ENCODE assay signal across 8 cellular contexts in the genomic region with DNA sequence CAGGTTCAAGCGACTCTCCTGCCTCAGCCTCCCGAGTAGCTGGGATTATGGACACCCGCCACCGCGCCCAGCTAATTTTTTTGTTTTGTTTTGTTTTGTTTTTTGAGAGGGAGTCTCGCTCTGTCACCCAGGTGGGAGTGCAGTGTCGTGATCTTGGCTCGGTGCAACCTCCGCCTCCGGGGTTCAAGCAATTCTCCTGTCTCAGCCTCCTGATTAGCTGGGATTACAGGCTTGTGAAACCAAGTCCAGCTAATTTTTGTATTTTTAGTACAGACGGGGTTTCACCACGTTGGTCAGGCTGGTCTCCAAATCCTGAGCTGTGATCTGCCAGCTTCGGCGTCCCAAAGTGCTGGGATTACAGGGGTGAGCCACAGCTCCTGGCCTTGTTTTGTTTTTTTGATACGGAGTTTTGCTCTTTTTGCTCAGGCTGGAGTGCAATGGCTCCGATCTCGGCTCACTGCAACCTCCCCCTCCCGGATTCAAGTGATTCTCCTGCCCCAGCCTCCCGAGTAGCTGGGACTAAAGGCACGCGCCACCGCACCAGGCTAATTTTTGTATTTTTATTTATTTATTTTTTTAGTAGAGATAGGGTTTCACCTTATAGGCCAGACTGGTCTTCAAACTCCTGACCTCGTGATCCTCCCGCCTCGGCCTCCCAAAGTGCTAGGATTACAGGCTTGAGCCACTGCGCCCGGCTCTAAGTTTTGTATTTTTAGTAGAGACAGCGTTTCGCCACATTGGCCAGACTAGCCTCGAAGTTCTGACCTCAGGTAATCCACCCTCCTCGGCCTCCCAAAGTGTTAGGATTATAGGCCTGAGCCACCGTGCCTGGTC. TPM values are rescaled to one million over a fixed set of nuclear protein-coding genes. Genes with fewer than 3 reads are reported as not detected.
DNase-seq lines count a peak whose midpoint lies in the region; ATAC-seq and TF ChIP-seq lines count a peak whose summit lies in the region.
"Not testable (repeated sequence)": the region's sequence is repeated elsewhere in the genome, so short reads cannot be mapped to it uniquely, and the experiment has no call there.

No MANE protein-coding gene starts in this region.

- H3K4me3 Mint-ChIP-seq in activated T-helper 17 cell treated with anti-CD3 and anti-CD28 coated beads, Interleukin-2, amount 50 U/mL, for 72 hours: peak overlapping the region; percentile 83

- H3K36me3 Mint-ChIP-seq in activated T-helper 17 cell treated with anti-CD3 and anti-CD28 coated beads, Interleukin-2, amount 50 U/mL, for 72 hours (ENCODE audit: low read depth): not testable (repeated sequence)

- not testable (repeated sequence) for H3K9me3 Mint-ChIP-seq in activated T-helper 17 cell treated with anti-CD3 and anti-CD28 coated beads, Interleukin-2, amount 50 U/mL, for 72 hours

- not testable (repeated sequence) for DNase-seq in GM12865 (ENCODE audit: low read depth); choroid plexus epithelial cell (ENCODE audit: low read depth); left ventricle myocardium inferior

- not testable (repeated sequence) for TF ChIP-seq CTCF in 22Rv1 (IDR thresholded peaks at IDR 0.05); GM12865 (IDR thresholded peaks at IDR 0.05; ENCODE audit: insufficient read depth, low read depth, low read length, missing control alignments); OCI-LY3 (IDR thresholded peaks at IDR 0.05; ENCODE audit: low read depth, low read length); choroid plexus epithelial cell (conservative IDR thresholded peaks at IDR 0.05; ENCODE audit: low read depth, low read length); left ventricle myocardium inferior (IDR thresholded peaks at IDR 0.05; ENCODE audit: borderline replicate concordance)

- H3K9ac ChIP-seq in OCI-LY3 (ENCODE audit: low read length) (peak overlapping the region; percentile 72), skeletal muscle satellite cell (ENCODE audit: low read depth, low read length) (peak overlapping the region; percentile 84)
- H3K9ac ChIP-seq in muscle layer of colon (ENCODE audit: low read length): not testable (repeated sequence)

- H3K36me3 ChIP-seq in OCI-LY3 (replicated peaks; ENCODE audit: low read depth, low read length); left ventricle myocardium inferior; muscle layer of colon (ENCODE audit: insufficient read depth, low read length); skeletal muscle satellite cell (ENCODE audit: insufficient read depth, low read length): not testable (repeated sequence)

- H3K27ac ChIP-seq in 22Rv1 (peak overlapping the region; percentile 82), left ventricle myocardium inferior (replicated peaks) (peak overlapping the region; percentile 97), muscle layer of colon (ENCODE audit: low read depth, low read length) (peak overlapping the region; percentile 75)
- not testable (repeated sequence) for H3K27ac ChIP-seq in OCI-LY3 (ENCODE audit: low read length)

- H4K20me1 ChIP-seq in OCI-LY3 (ENCODE audit: insufficient read depth, low read length): not testable (repeated sequence)

- not testable (repeated sequence) for H3K27ac Mint-ChIP-seq in activated T-helper 17 cell treated with anti-CD3 and anti-CD28 coated beads, Interleukin-2, amount 50 U/mL, for 72 hours

- H3K4me1 ChIP-seq in OCI-LY3 (ENCODE audit: low read length); muscle layer of colon (ENCODE audit: insufficient read depth, low read length); skeletal muscle satellite cell (ENCODE audit: control insufficient read depth, insufficient read depth, low read length): not testable (repeated sequence)
- H3K4me1 ChIP-seq in left ventricle myocardium inferior: peaks cover 30% of the 10 kb centered on the region

- not testable (repeated sequence) for H3K4me1 Mint-ChIP-seq in activated T-helper 17 cell treated with anti-CD3 and anti-CD28 coated beads, Interleukin-2, amount 50 U/mL, for 72 hours

- peak overlapping the region; percentile 72 for H3K4me2 ChIP-seq in OCI-LY3 (ENCODE audit: low read length)
- H3K4me2 ChIP-seq in skeletal muscle satellite cell (ENCODE audit: low read length): peak overlapping the region; percentile 95

- H2AFZ ChIP-seq in OCI-LY3 (ENCODE audit: low read depth, low read length): not testable (repeated sequence)

- ATAC-seq in activated T-helper 17 cell treated with anti-CD3 and anti-CD28 coated beads, Interleukin-2, amount 50 U/mL, for 72 hours (replicated peaks): not testable (repeated sequence)

- H3K27me3 Mint-ChIP-seq in activated T-helper 17 cell treated with anti-CD3 and anti-CD28 coated beads, Interleukin-2, amount 50 U/mL, for 72 hours: not testable (repeated sequence)

- H3K4me3 ChIP-seq in GM12865 (ENCODE audit: low read depth, low read length): peak overlapping the region; percentile 94
- peak overlapping the region; percentile 77 for H3K4me3 ChIP-seq in OCI-LY3 (ENCODE audit: low read length)
- H3K4me3 ChIP-seq in choroid plexus epithelial cell (ENCODE audit: low read depth, low read length): peak overlapping the region; percentile 68
- peak overlapping the region; percentile 88 for H3K4me3 ChIP-seq in left ventricle myocardium inferior
- H3K4me3 ChIP-seq in muscle layer of colon (ENCODE audit: low read depth in 1 of 2, low read length in 2 of 2): peak overlapping the region in 1 of 2 donors; percentile 43
- peak overlapping the region; percentile 85 for H3K4me3 ChIP-seq in skeletal muscle satellite cell (ENCODE audit: low read length)

- H3K79me2 ChIP-seq in OCI-LY3 (ENCODE audit: low read length): peaks cover 11% of the 10 kb centered on the region

- intact Hi-C loops in left ventricle myocardium inferior (cut with micrococcal nuclease): not testable (repeated sequence)

- H3K27me3 ChIP-seq in OCI-LY3 (ENCODE audit: low read depth, low read length); left ventricle myocardium inferior (ENCODE audit: low read depth); muscle layer of colon (ENCODE audit: control insufficient read depth in 1 of 2, insufficient read depth in 2 of 2, low read length in 2 of 2); skeletal muscle satellite cell (ENCODE audit: control insufficient read depth, insufficient read depth, low read length): not testable (repeated sequence)

- not testable (repeated sequence) for H3K9me3 ChIP-seq in OCI-LY3 (ENCODE audit: insufficient read depth, low read length); left ventricle myocardium inferior (replicated peaks); muscle layer of colon (ENCODE audit: low read length); skeletal muscle satellite cell (replicated peaks; ENCODE audit: low read length)

RNA-seq across cellular contexts. Expression of gene CBFA2T2, which starts 1.0 kb away (rescaled TPM):
- total RNA-seq in activated T-helper 17 cell treated with anti-CD3 and anti-CD28 coated beads, Interleukin-2, amount 50 U/mL, for 72 hours: 10 to 100 TPM; 14.5 to 25.6 TPM
- total RNA-seq in left ventricle myocardium inferior: 10.7 TPM
- total RNA-seq in skeletal muscle satellite cell (2012; rRNA removed): 3.0 and 4.8 TPM in 2 replicates

RNA-seq across cellular contexts. Expression of gene SNTA1, which starts 45.3 kb away (rescaled TPM):
- total RNA-seq in activated T-helper 17 cell treated with anti-CD3 and anti-CD28 coated beads, Interleukin-2, amount 50 U/mL, for 72 hours: 1 to 10 TPM; 5.5 to 6.5 TPM
- 202 TPM for total RNA-seq in left ventricle myocardium inferior
- total RNA-seq in skeletal muscle satellite cell (2012; rRNA removed): 8.1 and 13.1 TPM in 2 replicates

Comparison
In these comparisons a context has a peak if more than half of its experiments do, and no peak if none do; other contexts are left out.
1. RNA of gene SNTA1, which starts 45.3 kb away (total RNA-seq): 202 TPM in left ventricle myocardium inferior (single experiment); 5.5 to 6.5 TPM in activated T-helper 17 cell treated with anti-CD3 and anti-CD28 coated beads, Interleukin-2, amount 50 U/mL, for 72 hours; every median in the first group is over 10 times any median in the second.